Comparison of ENCODE assay signal across 27 cellular contexts in the genomic region with DNA sequence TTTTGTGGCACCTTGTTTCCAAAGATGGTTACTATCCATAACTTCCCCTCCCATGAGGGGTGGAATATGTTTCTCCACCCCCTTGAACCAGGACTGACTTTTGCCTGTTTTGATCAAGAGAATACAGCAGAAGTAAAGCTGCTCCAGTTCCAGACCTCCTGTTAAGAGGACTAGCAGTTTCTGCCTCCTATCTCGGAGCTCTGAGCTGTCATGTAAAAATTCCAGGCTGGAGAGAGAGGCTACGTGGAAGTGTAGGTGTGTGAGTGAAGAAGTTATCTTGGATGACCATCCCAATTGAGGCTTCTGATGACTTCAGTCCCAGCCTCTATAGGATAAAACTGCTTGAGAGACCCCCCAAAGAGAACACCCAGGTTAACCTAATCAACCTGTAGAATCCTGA.
"Had no signal": no experiment of that assay in that cellular context is flagged by ENCODE, and none has a peak within 500 bp of the region (broad histone marks: within the 10 kb centered on the region; RNA-seq: fewer than 3 reads in every experiment).

No MANE protein-coding gene starts in this region.

- H3K4me1 ChIP-seq: neural progenitor cell, parathyroid adenoma, psoas muscle, right lobe of liver, sigmoid colon, stomach, thyroid gland, tibial nerve, upper lobe of left lung, vagina had no signal

- ATAC-seq: psoas muscle; right cardiac atrium; right lobe of liver; stimulated activated effector memory CD8-positive, alpha-beta T cell treated with anti-CD3 and anti-CD28 coated beads, Interleukin-12 subunit alpha, Interleukin-12 subunit beta, amount 100 ng/mL, for 72 hours; stimulated activated naive B cell treated with anti-CD40 and anti-IgM and Interleukin-4, amounts not matched to agents 10 μg/mL and 1 μg/mL and 100 μg/mL, for 72 hours had no signal

- H3K9me3 Mint-ChIP-seq: nephron; neural progenitor cell; stimulated activated naive B cell treated with anti-CD40 and anti-IgM and Interleukin-4, amounts not matched to agents 10 μg/mL and 1 μg/mL and 100 μg/mL, for 72 hours had no signal

- H3K36me3 Mint-ChIP-seq: neural progenitor cell; stimulated activated effector memory CD8-positive, alpha-beta T cell treated with anti-CD3 and anti-CD28 coated beads, Interleukin-12 subunit alpha, Interleukin-12 subunit beta, amount 100 ng/mL, for 72 hours; stimulated activated naive B cell treated with anti-CD40 and anti-IgM and Interleukin-4, amounts not matched to agents 10 μg/mL and 1 μg/mL and 100 μg/mL, for 72 hours had no signal

- H3K4me3 ChIP-seq: neural progenitor cell, ovary, psoas muscle, right lobe of liver, sigmoid colon, stomach, thoracic aorta, thyroid gland, tibial nerve, upper lobe of left lung, vagina had no signal

- H3K4me1 Mint-ChIP-seq: nephron; neural progenitor cell; stimulated activated effector memory CD8-positive, alpha-beta T cell treated with anti-CD3 and anti-CD28 coated beads, Interleukin-12 subunit alpha, Interleukin-12 subunit beta, amount 100 ng/mL, for 72 hours; stimulated activated naive B cell treated with anti-CD40 and anti-IgM and Interleukin-4, amounts not matched to agents 10 μg/mL and 1 μg/mL and 100 μg/mL, for 72 hours had no signal

- H3K27me3 Mint-ChIP-seq: progenitor cell of endocrine pancreas; stimulated activated naive B cell treated with anti-CD40 and anti-IgM and Interleukin-4, amounts not matched to agents 10 μg/mL and 1 μg/mL and 100 μg/mL, for 72 hours; stimulated activated naive CD8-positive, alpha-beta T cell treated with anti-CD3 and anti-CD28 coated beads, Interleukin-15, Interleukin-2, amounts not matched to agents 100 ng/mL and 50 ng/mL, for 24 hours had no signal

- H2AFZ ChIP-seq: neural progenitor cell, parathyroid adenoma had no signal

- H3K27ac ChIP-seq: neural progenitor cell, ovary, parathyroid adenoma, psoas muscle, right lobe of liver, sigmoid colon, stomach, thoracic aorta, thyroid gland, tibial nerve, upper lobe of left lung, vagina had no signal

- DNase-seq: occipital lobe; ovary; posterior cingulate gyrus; psoas muscle; right cardiac atrium; right lobe of liver; sigmoid colon; small intestine; stimulated activated CD4-positive, alpha-beta T cell treated with anti-CD3 and anti-CD28 coated beads, Interleukin-15, amount 100 ng/mL, for 24 hours; stimulated activated CD4-positive, alpha-beta T cell treated with anti-CD3 and anti-CD28 coated beads, Interleukin-2, amount 100 ng/mL, for 24 hours; stimulated activated CD4-positive, alpha-beta T cell treated with anti-CD3 and anti-CD28 coated beads, Interleukin-2, amount 100 ng/mL, for 48 hours; stimulated activated CD4-positive, alpha-beta T cell treated with anti-CD3 and anti-CD28 coated beads, Interleukin-4, amount 100 ng/mL, for 24 hours; stimulated activated naive B cell treated with anti-CD40 and anti-IgM and Interleukin-4, amounts not matched to agents 10 μg/mL and 1 μg/mL and 100 μg/mL, for 72 hours; stimulated activated naive CD4-positive, alpha-beta T cell treated with Interleukin-2 at 50 U/mL for 16 hours; stomach; thyroid gland; trophoblast cell; upper lobe of left lung had no signal

- H3K79me2 ChIP-seq: parathyroid adenoma had no signal

- H3K4me2 ChIP-seq: neural progenitor cell had no signal

- H3K27ac Mint-ChIP-seq: nephron; neural progenitor cell; progenitor cell of endocrine pancreas; stimulated activated effector memory CD8-positive, alpha-beta T cell treated with anti-CD3 and anti-CD28 coated beads, Interleukin-12 subunit alpha, Interleukin-12 subunit beta, amount 100 ng/mL, for 72 hours; stimulated activated naive B cell treated with anti-CD40 and anti-IgM and Interleukin-4, amounts not matched to agents 10 μg/mL and 1 μg/mL and 100 μg/mL, for 72 hours; stimulated activated naive CD8-positive, alpha-beta T cell treated with anti-CD3 and anti-CD28 coated beads, Interleukin-15, Interleukin-2, amounts not matched to agents 100 ng/mL and 50 ng/mL, for 24 hours had no signal

- H3K27me3 ChIP-seq: neural progenitor cell, ovary, right lobe of liver, sigmoid colon, stomach, thyroid gland, tibial nerve, upper lobe of left lung, vagina had no signal

- H3K4me3 Mint-ChIP-seq: nephron; neural progenitor cell; stimulated activated effector memory CD8-positive, alpha-beta T cell treated with anti-CD3 and anti-CD28 coated beads, Interleukin-12 subunit alpha, Interleukin-12 subunit beta, amount 100 ng/mL, for 72 hours; stimulated activated naive B cell treated with anti-CD40 and anti-IgM and Interleukin-4, amounts not matched to agents 10 μg/mL and 1 μg/mL and 100 μg/mL, for 72 hours; stimulated activated naive CD8-positive, alpha-beta T cell treated with anti-CD3 and anti-CD28 coated beads, Interleukin-15, Interleukin-2, amounts not matched to agents 100 ng/mL and 50 ng/mL, for 24 hours had no signal

- H3K9me3 ChIP-seq: ovary, psoas muscle, right lobe of liver, sigmoid colon, stomach, thoracic aorta, thyroid gland, tibial nerve, upper lobe of left lung, vagina had no signal

- H3K36me3 ChIP-seq: neural progenitor cell, ovary, right lobe of liver, sigmoid colon, stomach, thoracic aorta, thyroid gland, tibial nerve, upper lobe of left lung, vagina had no signal
